In genomic region chr6:109008061-109008460, GRCh38 we compare ENCODE assay signal across 8 cellular contexts.
DNase-seq lines count a peak whose midpoint lies in the region; ATAC-seq and TF ChIP-seq lines count a peak whose summit lies in the region.

No MANE protein-coding gene starts in this region.

- DNase-seq in CD8-positive, alpha-beta T cell: no peak
- DNase-seq in caudate nucleus (lab: John Stamatoyannopoulos, UW): no peak
- DNase-seq in natural killer cell treated with Interleukin-12 subunit alpha and Interleukin-12 subunit beta and Interleukin-15 and Interleukin-18, amount 100 ng/mL, for 72 hours (ENCODE audit: low spot score): no peak
- no peak for DNase-seq in Ammon's horn (ENCODE audit: low spot score)
- DNase-seq in stimulated activated naive CD4-positive, alpha-beta T cell treated with Interleukin-2 at 50 U/mL for 16 hours (lab: John Stamatoyannopoulos, UW): no peak
- DNase-seq in putamen (ENCODE audit: low spot score): no peak
- no peak for DNase-seq in NCI-H146 (lab: John Stamatoyannopoulos, UW)

- H3K9me3 ChIP-seq in CD8-positive, alpha-beta T cell (ENCODE audit: low read length): no peaks in the 10 kb centered on the region

- no peak overlapping the region for H3K27ac ChIP-seq in CD8-positive, alpha-beta T cell (ENCODE audit: low read depth, low read length)
- peak overlapping the region; percentile 95 for H3K27ac ChIP-seq in caudate nucleus (ENCODE audit: low read depth, low read length)

- intact Hi-C loops in CD8-positive, alpha-beta T cell (cut with DNase I, micrococcal nuclease): loop anchor here (1.0 to 10.0 kb wide), 15 partner anchors 49 to 1174 kb away; partner anchors contain the start of genes CD164 (in 2 of the 2), SNX3 (in 2 of the 2), ARMC2 (in 1 of the 2) and CDC40 (in 1 of the 2)

- peak overlapping the region; percentile 97 for H3K27ac Mint-ChIP-seq in CD8-positive, alpha-beta T cell
- H3K27ac Mint-ChIP-seq in natural killer cell treated with Interleukin-12 subunit alpha and Interleukin-12 subunit beta and Interleukin-15 and Interleukin-18, amount 100 ng/mL, for 72 hours: peak overlapping the region; percentile 71 to 88

- peak overlapping the region; percentile 96 for H3K4me3 Mint-ChIP-seq in CD8-positive, alpha-beta T cell
- H3K4me3 Mint-ChIP-seq in natural killer cell treated with Interleukin-12 subunit alpha and Interleukin-12 subunit beta and Interleukin-15 and Interleukin-18, amount 100 ng/mL, for 72 hours: peak overlapping the region; percentile 94

- no peak for TF ChIP-seq CTCF in CD8-positive, alpha-beta T cell (IDR thresholded peaks at IDR 0.05)

- peaks cover 39% of the 10 kb centered on the region for H3K4me1 ChIP-seq in CD8-positive, alpha-beta T cell (ENCODE audit: insufficient read depth, low read length)

- peak overlapping the region; percentile 72 for H3K4me3 ChIP-seq in CD8-positive, alpha-beta T cell (ENCODE audit: low read depth, low read length)

- CTCF ChIA-PET in CD8-positive, alpha-beta T cell (lab: Charles Lee): interaction anchor here (1.0 to 3.2 kb wide), 4 partner anchors 11 to 466 kb away, joined by 3 to 19 read pairs (median 6); no protein-coding TSS in a partner anchor

- H3K36me3 Mint-ChIP-seq in CD8-positive, alpha-beta T cell: peaks cover 9% of the 10 kb centered on the region
- no peaks in the 10 kb centered on the region for H3K36me3 Mint-ChIP-seq in natural killer cell treated with Interleukin-12 subunit alpha and Interleukin-12 subunit beta and Interleukin-15 and Interleukin-18, amount 100 ng/mL, for 72 hours

- POLR2A ChIA-PET in CD8-positive, alpha-beta T cell (lab: Charles Lee): interaction anchor here (0.9 to 2.9 kb wide), 5 partner anchors 14 to 160 kb away, joined by 3 to 13 read pairs (median 5); partner anchors contain the start of gene ARMC2

- no peak for ATAC-seq in CD8-positive, alpha-beta T cell
- peak; percentile 43 for ATAC-seq in HG03175 (IDR thresholded peaks at IDR 0.05; ENCODE audit: unreplicated experiment)
- no peak for ATAC-seq in natural killer cell treated with Interleukin-12 subunit alpha and Interleukin-12 subunit beta and Interleukin-15 and Interleukin-18, amount 100 ng/mL, for 72 hours

- H3K27me3 Mint-ChIP-seq in CD8-positive, alpha-beta T cell (ENCODE audit: low read depth): no peaks in the 10 kb centered on the region
- H3K27me3 Mint-ChIP-seq in natural killer cell treated with Interleukin-12 subunit alpha and Interleukin-12 subunit beta and Interleukin-15 and Interleukin-18, amount 100 ng/mL, for 72 hours: no peaks in the 10 kb centered on the region

- no peaks in the 10 kb centered on the region for H3K27me3 ChIP-seq in CD8-positive, alpha-beta T cell (ENCODE audit: insufficient read depth, low read length)

- no peaks in the 10 kb centered on the region for H3K36me3 ChIP-seq in CD8-positive, alpha-beta T cell (ENCODE audit: insufficient read depth, low read length)

- H3K9me3 Mint-ChIP-seq in CD8-positive, alpha-beta T cell: no peaks in the 10 kb centered on the region
- H3K9me3 Mint-ChIP-seq in natural killer cell treated with Interleukin-12 subunit alpha and Interleukin-12 subunit beta and Interleukin-15 and Interleukin-18, amount 100 ng/mL, for 72 hours: no peaks in the 10 kb centered on the region

- H3K4me1 Mint-ChIP-seq in CD8-positive, alpha-beta T cell (ENCODE audit: low read depth): peaks cover 68% of the 10 kb centered on the region
- peaks cover 48 to 60% of the 10 kb centered on the region in 2 donors for H3K4me1 Mint-ChIP-seq in natural killer cell treated with Interleukin-12 subunit alpha and Interleukin-12 subunit beta and Interleukin-15 and Interleukin-18, amount 100 ng/mL, for 72 hours (ENCODE audit: low read depth in 2 of 2)
